ENCODE assay signal across 21 cellular contexts in genomic region chr15:39432007-39432406, GRCh38.
"Had no signal": no experiment of that assay in that cellular context is flagged by ENCODE, and none has a peak within 500 bp of the region (broad histone marks: within the 10 kb centered on the region; RNA-seq: fewer than 3 reads in every experiment).

No MANE protein-coding gene starts in this region.

- ATAC-seq: activated T-cell treated with anti-CD3 and anti-CD28 coated beads, Interleukin-2, amount 50 U/mL, for 72 hours; left colon had no signal

- DNase-seq: activated CD4-positive, alpha-beta T cell treated with anti-CD3 and anti-CD28 coated beads, Interleukin-2, amount 50 U/mL, for 4 hours; activated effector memory CD4-positive, alpha-beta T cell treated with anti-CD3 and anti-CD28 coated beads, Interleukin-2, amount 50 U/mL, for 16 hours; activated T-cell treated with anti-CD3 and anti-CD28 coated beads, Interleukin-2, amount 50 U/mL, for 72 hours; cerebellar nuclear complex; effector CD8-positive, alpha-beta T cell; hippocampal formation; left colon; right cardiac atrium; small intestine; stimulated activated CD4-positive, alpha-beta T cell treated with anti-CD3 and anti-CD28 coated beads, Interleukin-15, amount 100 ng/mL, for 24 hours; stimulated activated CD4-positive, alpha-beta T cell treated with anti-CD3 and anti-CD28 coated beads, Interleukin-2, amount 100 ng/mL, for 48 hours; stomach; T-helper 2 cell; testis; upper lobe of left lung had no signal

- H3K36me3 ChIP-seq: ascending aorta, breast epithelium, stomach, upper lobe of left lung had no signal

- H3K9me3 ChIP-seq: ascending aorta, breast epithelium, stomach, testis, upper lobe of left lung had no signal

- H3K27ac Mint-ChIP-seq: activated naive CD4-positive, alpha-beta T cell treated with anti-CD3 and anti-CD28 coated beads, Interleukin-2, amount 50 U/mL, for 24 hours; activated T-cell treated with anti-CD3 and anti-CD28 coated beads, Interleukin-2, amount 50 U/mL, for 72 hours; mesothelial cell of epicardium had no signal

- H3K4me3 ChIP-seq: ascending aorta, breast epithelium, lung, stomach, testis, upper lobe of left lung had no signal

- H3K27me3 ChIP-seq: ascending aorta, breast epithelium, stomach, testis, upper lobe of left lung had no signal

- H3K4me3 Mint-ChIP-seq: activated naive CD4-positive, alpha-beta T cell treated with anti-CD3 and anti-CD28 coated beads, Interleukin-2, amount 50 U/mL, for 24 hours; activated T-cell treated with anti-CD3 and anti-CD28 coated beads, Interleukin-2, amount 50 U/mL, for 72 hours; mesothelial cell of epicardium; neural crest cell had no signal

- H3K27ac ChIP-seq: ascending aorta, testis, upper lobe of left lung had no signal

- H3K4me1 ChIP-seq: breast epithelium had no signal

- H3K36me3 Mint-ChIP-seq: activated naive CD4-positive, alpha-beta T cell treated with anti-CD3 and anti-CD28 coated beads, Interleukin-2, amount 50 U/mL, for 24 hours; mesothelial cell of epicardium had no signal

- H3K9me3 Mint-ChIP-seq: activated T-cell treated with anti-CD3 and anti-CD28 coated beads, Interleukin-2, amount 50 U/mL, for 72 hours had no signal
